21 cellular contexts compared by ENCODE assay signal in genomic region chr11:34256150-34256549, GRCh38.
DNase-seq lines count a peak whose midpoint lies in the region; ATAC-seq and TF ChIP-seq lines count a peak whose summit lies in the region.
"Had no signal": no experiment of that assay in that cellular context is flagged by ENCODE, and none has a peak within 500 bp of the region (broad histone marks: within the 10 kb centered on the region; RNA-seq: fewer than 3 reads in every experiment).

No MANE protein-coding gene starts in this region.

- peak; percentile 15 to 72 for ATAC-seq in left cardiac atrium
- ATAC-seq in stimulated activated naive B cell treated with anti-CD40 and anti-IgM and Interleukin-4, amounts not matched to agents 10 μg/mL and 1 μg/mL and 100 μg/mL, for 72 hours (replicated peaks): no peak

- H3K27ac Mint-ChIP-seq in chondrocyte (ENCODE audit: unreplicated experiment): peak overlapping the region; percentile 37
- H3K27ac Mint-ChIP-seq in MCF 10A (ENCODE audit: low read depth, unreplicated experiment): no peak overlapping the region
- no peak overlapping the region for H3K27ac Mint-ChIP-seq in stimulated activated naive B cell treated with anti-CD40 and anti-IgM and Interleukin-4, amounts not matched to agents 10 μg/mL and 1 μg/mL and 100 μg/mL, for 72 hours
- H3K27ac Mint-ChIP-seq: CD4-positive, alpha-beta memory T cell had no signal

- no peaks in the 10 kb centered on the region for H3K36me3 Mint-ChIP-seq in chondrocyte (ENCODE audit: low read depth)
- H3K36me3 Mint-ChIP-seq in MCF 10A (ENCODE audit: insufficient read depth, unreplicated experiment): no peaks in the 10 kb centered on the region
- H3K36me3 Mint-ChIP-seq in stimulated activated naive B cell treated with anti-CD40 and anti-IgM and Interleukin-4, amounts not matched to agents 10 μg/mL and 1 μg/mL and 100 μg/mL, for 72 hours: peaks cover 14 to 17% of the 10 kb centered on the region in 2 donors
- H3K36me3 Mint-ChIP-seq: CD4-positive, alpha-beta memory T cell had no signal

- no peaks in the 10 kb centered on the region for H3K27me3 Mint-ChIP-seq in chondrocyte (ENCODE audit: low read depth)
- no peaks in the 10 kb centered on the region for H3K27me3 Mint-ChIP-seq in MCF 10A (ENCODE audit: insufficient read depth, unreplicated experiment)
- H3K27me3 Mint-ChIP-seq in stimulated activated naive B cell treated with anti-CD40 and anti-IgM and Interleukin-4, amounts not matched to agents 10 μg/mL and 1 μg/mL and 100 μg/mL, for 72 hours: no peaks in the 10 kb centered on the region

- H3K27ac ChIP-seq in osteoblast (ENCODE audit: low read depth, low read length): no peak overlapping the region

- no peaks in the 10 kb centered on the region for H3K79me2 ChIP-seq in osteoblast (ENCODE audit: insufficient read depth, low read length)

- peaks cover 10% of the 10 kb centered on the region for H3K4me1 ChIP-seq in osteoblast (ENCODE audit: insufficient read depth, low read length)
- H3K4me1 ChIP-seq: HAP-1 had no signal

- H3K4me2 ChIP-seq in osteoblast (ENCODE audit: insufficient read depth, low read length): peak overlapping the region; percentile 6

- peaks cover 31% of the 10 kb centered on the region for H3K4me1 Mint-ChIP-seq in chondrocyte (ENCODE audit: low read depth)
- peaks cover 6% of the 10 kb centered on the region for H3K4me1 Mint-ChIP-seq in MCF 10A (ENCODE audit: insufficient read depth, unreplicated experiment)
- H3K4me1 Mint-ChIP-seq in stimulated activated naive B cell treated with anti-CD40 and anti-IgM and Interleukin-4, amounts not matched to agents 10 μg/mL and 1 μg/mL and 100 μg/mL, for 72 hours: peaks cover 28 to 30% of the 10 kb centered on the region in 2 donors

- no peak for TF ChIP-seq CTCF in chondrocyte (IDR thresholded peaks at IDR 0.05)
- TF ChIP-seq CTCF in osteoblast (IDR thresholded peaks at IDR 0.05; ENCODE audit: extremely low read depth, low read depth, low read length): no peak
- no peak for TF ChIP-seq CTCF in MCF 10A (IDR thresholded peaks at IDR 0.05; ENCODE audit: unreplicated experiment)

- no peak overlapping the region for H3K4me3 ChIP-seq in osteoblast (ENCODE audit: insufficient read depth, low read length)
- H3K4me3 ChIP-seq: HAP-1, MG63 had no signal

- H3K4me3 Mint-ChIP-seq in chondrocyte (ENCODE audit: unreplicated experiment) (peak overlapping the region; percentile 37), MCF 10A (ENCODE audit: unreplicated experiment) (no peak overlapping the region)
- no peak overlapping the region for H3K4me3 Mint-ChIP-seq in stimulated activated naive B cell treated with anti-CD40 and anti-IgM and Interleukin-4, amounts not matched to agents 10 μg/mL and 1 μg/mL and 100 μg/mL, for 72 hours
- H3K4me3 Mint-ChIP-seq: CD4-positive, alpha-beta memory T cell had no signal

- H3K27me3 ChIP-seq in osteoblast (ENCODE audit: insufficient read depth, low read length): no peaks in the 10 kb centered on the region
- H3K27me3 ChIP-seq: MG63 had no signal

- H3K9me3 Mint-ChIP-seq in chondrocyte (ENCODE audit: low read depth): no peaks in the 10 kb centered on the region
- no peaks in the 10 kb centered on the region for H3K9me3 Mint-ChIP-seq in MCF 10A (ENCODE audit: unreplicated experiment)
- no peaks in the 10 kb centered on the region for H3K9me3 Mint-ChIP-seq in stimulated activated naive B cell treated with anti-CD40 and anti-IgM and Interleukin-4, amounts not matched to agents 10 μg/mL and 1 μg/mL and 100 μg/mL, for 72 hours
- H3K9me3 Mint-ChIP-seq: CD4-positive, alpha-beta memory T cell had no signal

- H4K20me1 ChIP-seq in osteoblast (ENCODE audit: insufficient read depth, low read length): no peaks in the 10 kb centered on the region

- H2AFZ ChIP-seq in osteoblast (ENCODE audit: low read length): peak overlapping the region; percentile 21

- intact Hi-C loops in left cardiac atrium (cut with DNase I) (no loop called here), MCF 10A (cut with micrococcal nuclease) (no loop called here)

- no peaks in the 10 kb centered on the region for H3K36me3 ChIP-seq in osteoblast (ENCODE audit: insufficient read depth, low read length)
- H3K36me3 ChIP-seq: HAP-1, MG63 had no signal

- DNase-seq in chondrocyte (ENCODE audit: low spot score) (no peak), left cardiac atrium (no peak), osteoblast (ENCODE audit: insufficient read length, low spot score, missing footprints) (no peak), NCI-H1092 (lab: John Stamatoyannopoulos, UW) (no peak), MCF 10A (ENCODE audit: unreplicated experiment) (no peak)
- DNase-seq in stimulated activated naive CD4-positive, alpha-beta T cell treated with Interleukin-2 at 50 U/mL for 16 hours (lab: John Stamatoyannopoulos, UW): no peak
- no peak for DNase-seq in stimulated activated naive B cell treated with anti-CD40 and anti-IgM and Interleukin-4, amounts not matched to agents 10 μg/mL and 1 μg/mL and 100 μg/mL, for 72 hours
- DNase-seq: C1 segment of cervical spinal cord; CD4-positive, alpha-beta memory T cell; COR-L47; DMS53; GOT3; KBM-7; MG63; NCI-H1694; NCI-H2029 treated with DMSO at 0.1 percent for 48 hours; NCI-H446 treated with DMSO at 0.1 percent for 48 hours; NCI-H526 treated with DMSO at 0.1 percent for 48 hours; RPMI8226; SHP77 treated with DMSO at 0.1 percent for 48 hours had no signal

- CTCF ChIA-PET in MCF 10A (lab: Yijun Ruan, JAX): interaction anchor here (1.0 kb wide), 1 partner anchor 102 kb away, joined by 3 read pairs; the partner anchor contains the start of gene ABTB2

- H3K9me3 ChIP-seq in osteoblast (ENCODE audit: low read depth, low read length): no peaks in the 10 kb centered on the region
- H3K9me3 ChIP-seq: HAP-1, MG63 had no signal

- no TSS peak for BruUV-seq in MCF 10A (replicated peaks; lab: Mats Ljungman, UMichigan)

- POLR2A ChIA-PET in MCF 10A (lab: Yijun Ruan, JAX): no interaction called here

Comparison
In these comparisons a context has a peak if more than half of its experiments do, and no peak if none do; other contexts are left out.
1. ATAC-seq: peak in left cardiac atrium (2 of 2); none in stimulated activated naive B cell treated with anti-CD40 and anti-IgM and Interleukin-4, amounts not matched to agents 10 μg/mL and 1 μg/mL and 100 μg/mL, for 72 hours (0 of 2).